In genomic region chr1:244219802-244220201, GRCh38 we compare ENCODE assay signal across 26 cellular contexts.
DNase-seq lines count a peak whose midpoint lies in the region; ATAC-seq, FAIRE-seq and TF ChIP-seq lines count a peak whose summit lies in the region.
"Had no signal": no experiment of that assay in that cellular context is flagged by ENCODE, and none has a peak within 500 bp of the region (broad histone marks: within the 10 kb centered on the region; RNA-seq: fewer than 3 reads in every experiment).

No MANE protein-coding gene starts in this region.

- H2BK15ac ChIP-seq in IMR-90 (ENCODE audit: low read depth, low read length) (no peak overlapping the region), H1 (ENCODE audit: low read length) (no peak overlapping the region), neuronal stem cell (ENCODE audit: low read length) (peak overlapping the region; percentile 3)

- H4K5ac ChIP-seq in IMR-90 (ENCODE audit: low read depth, low read length) (no peak overlapping the region), H1 (ENCODE audit: insufficient read length, low read depth, low read length) (no peak overlapping the region)

- no peak for TF ChIP-seq POLR2A in IMR-90 (IDR thresholded peaks at IDR 0.05; ENCODE audit: low read depth, low read length)
- TF ChIP-seq POLR2A in H1 (IDR thresholded peaks at IDR 0.05; ENCODE audit: control extremely low read depth in 1 of 2, low read depth in 2 of 2, low read length in 2 of 2): no peak
- no peak for TF ChIP-seq POLR2A in GM18505 (IDR thresholded peaks at IDR 0.05; ENCODE audit: borderline replicate concordance, extremely low read depth, insufficient read depth, insufficient read length)

- DNase-seq in IMR-90 (no peak), H1 (ENCODE audit: low read depth in 1 of 2, low spot score in 2 of 2) (no peak), neuronal stem cell (ENCODE audit: low spot score) (no peak)
- DNase-seq in stimulated activated CD4-positive, alpha-beta T cell treated with anti-CD3 and anti-CD28 coated beads, Interleukin-4, amount 100 ng/mL, for 1 hour: no peak
- DNase-seq: 8988T; ACHN; BE2C; C1 segment of cervical spinal cord; CD4-positive, alpha-beta memory T cell; CD4-positive, CD25-positive, alpha-beta regulatory T cell; CD8-positive, alpha-beta memory T cell; COR-L47; DMS 273 treated with DMSO at 0.1 percent for 48 hours; DMS153; DMS53; DMS79; DND-41; EL; GDM1 had no signal

- no peak overlapping the region; the same call in 1 of the 2 replicates for H2BK20ac ChIP-seq in IMR-90 (ENCODE audit: low read depth, low read length)
- no peak overlapping the region for H2BK20ac ChIP-seq in H1 (ENCODE audit: low read length)

- H3K9me3 ChIP-seq in IMR-90 (ENCODE audit: control insufficient read depth, insufficient read depth, low read length) (no peaks in the 10 kb centered on the region), H1 (ENCODE audit: insufficient read depth in 2 of 2, low read depth in 1 of 2, low read length in 1 of 2) (no peaks in the 10 kb centered on the region), neuronal stem cell (replicated peaks in 1 of 2; ENCODE audit: control insufficient read depth in 2 of 2, insufficient read depth in 1 of 2, low read depth in 1 of 2, low read length in 2 of 2) (peaks cover 0 to 2% of the 10 kb centered on the region in 2 donors)
- H3K9me3 ChIP-seq: BE2C, BLaER1 had no signal

- intact Hi-C loops in IMR-90 (cut with micrococcal nuclease): no loop called here

- no peaks in the 10 kb centered on the region for H3K79me1 ChIP-seq in IMR-90 (ENCODE audit: low read depth in 1 of 2, low read length in 2 of 2)
- H3K79me1 ChIP-seq in H1 (ENCODE audit: low read depth, low read length): no peaks in the 10 kb centered on the region
- H3K79me1 ChIP-seq in neuronal stem cell (ENCODE audit: low read depth, low read length): no peaks in the 10 kb centered on the region

- H3K36me3 ChIP-seq in IMR-90 (ENCODE audit: control insufficient read depth, insufficient read depth, low read length) (no peaks in the 10 kb centered on the region), H1 (ENCODE audit: control insufficient read depth in 2 of 4, insufficient read depth in 4 of 4, low read length in 3 of 4) (no peaks in the 10 kb centered on the region), neuronal stem cell (replicated peaks in 1 of 2; ENCODE audit: control insufficient read depth in 2 of 2, insufficient read depth in 2 of 2, low read length in 2 of 2) (no peaks in the 10 kb centered on the region)
- H3K36me3 ChIP-seq: BE2C, BLaER1 had no signal

- no CpG with 5 or more reads among the region's 5 CpGs for WGBS in IMR-90 (ENCODE audit: extremely low coverage in 2 of 2, insufficient read length in 1 of 2), 2 experiments
- 89% methylated on average over 5 of the region's 5 CpGs; no CpG with 5 or more reads in 1 of the 2 experiments for WGBS in H1 (ENCODE audit: extremely low coverage in 1 of 2, insufficient coverage in 1 of 2, insufficient read length in 1 of 2, insufficient replicate concordance in 2 of 2, low coverage in 1 of 2, low lambda C conversion rate in 2 of 2, missing lambda C conversion rate in 1 of 2), 2 experiments
- no CpG with 5 or more reads among the region's 5 CpGs for WGBS in neuronal stem cell (ENCODE audit: extremely low coverage in 2 of 2, insufficient read length in 2 of 2, insufficient replicate concordance in 1 of 2), 2 donors

- no peak overlapping the region for H3K14ac ChIP-seq in IMR-90 (replicated peaks; ENCODE audit: low read depth, low read length)
- no peak overlapping the region for H3K14ac ChIP-seq in H1 (ENCODE audit: insufficient read length)
- H3K14ac ChIP-seq in neuronal stem cell (ENCODE audit: low read length): no peak overlapping the region

- no peak for ATAC-seq in IMR-90 (ENCODE audit: low read depth)
- ATAC-seq in GM18505 (IDR thresholded peaks at IDR 0.05; ENCODE audit: unreplicated experiment): no peak
- ATAC-seq in HG03439 (IDR thresholded peaks at IDR 0.05; ENCODE audit: unreplicated experiment): no peak
- ATAC-seq: GM12878 had no signal

- TF ChIP-seq RAD21 in IMR-90 (IDR thresholded peaks at IDR 0.05; ENCODE audit: low read length) (no peak), H1 (IDR thresholded peaks at IDR 0.05 in 1 of 2, conservative IDR thresholded peaks at IDR 0.05 in 1 of 2; ENCODE audit: low read depth in 2 of 2, low read length in 2 of 2) (no peak)

- no peak overlapping the region for H3K4ac ChIP-seq in IMR-90 (ENCODE audit: low read depth, low read length)
- no peak overlapping the region for H3K4ac ChIP-seq in H1 (replicated peaks; ENCODE audit: insufficient read length, low read depth, low read length)
- H3K4ac ChIP-seq in neuronal stem cell (ENCODE audit: low read length): no peak overlapping the region

- H3K23ac ChIP-seq in IMR-90 (ENCODE audit: low read depth, low read length) (no peak overlapping the region), H1 (ENCODE audit: insufficient read length) (no peak overlapping the region), neuronal stem cell (ENCODE audit: low read depth, low read length, poor library complexity) (no peak overlapping the region)

- no peak overlapping the region for H3K18ac ChIP-seq in IMR-90 (ENCODE audit: low read depth, low read length)
- no peak overlapping the region for H3K18ac ChIP-seq in H1 (ENCODE audit: extremely low read depth, low read length)
- H3K18ac ChIP-seq in neuronal stem cell (ENCODE audit: low read length): peak overlapping the region; percentile 53

- H3K4me2 ChIP-seq in IMR-90 (ENCODE audit: low read depth, low read length) (no peak overlapping the region), H1 (ENCODE audit: insufficient read depth in 1 of 2, low read depth in 2 of 2, low read length in 2 of 2) (no peak overlapping the region), neuronal stem cell (ENCODE audit: insufficient read depth, low read length, poor library complexity, severe bottlenecking) (no peak overlapping the region)
- H3K4me2 ChIP-seq: BLaER1 had no signal

- no peak for FAIRE-seq in H1 (lab: Jason Lieb, UNC)
- FAIRE-seq: A204.1, GM12878, GM12892, GM19239 had no signal

- H2AFZ ChIP-seq in IMR-90 (replicated peaks; ENCODE audit: low read length, poor library complexity): no peak overlapping the region
- H2AFZ ChIP-seq in H1 (ENCODE audit: low read length): no peak overlapping the region; the same call in 1 of the 2 replicates
- H2AFZ ChIP-seq in neuronal stem cell (ENCODE audit: low read length): no peak overlapping the region

- H3K23me2 ChIP-seq in H1 (ENCODE audit: low read depth, low read length): no peaks in the 10 kb centered on the region

- H4K20me1 ChIP-seq in IMR-90 (ENCODE audit: insufficient read depth, low read length): no peaks in the 10 kb centered on the region
- no peaks in the 10 kb centered on the region for H4K20me1 ChIP-seq in H1 (replicated peaks in 1 of 2; ENCODE audit: control insufficient read depth in 1 of 2, insufficient read depth in 2 of 2, low read length in 2 of 2)
- H4K20me1 ChIP-seq: BLaER1 had no signal

- H2BK5ac ChIP-seq in IMR-90 (ENCODE audit: low read depth, low read length, poor library complexity, severe bottlenecking) (no peak overlapping the region), H1 (ENCODE audit: low read depth, low read length) (no peak overlapping the region), neuronal stem cell (ENCODE audit: low read length) (no peak overlapping the region)

- CTCF ChIA-PET in IMR-90 (lab: Yijun Ruan, JAX): no interaction called here
- CTCF ChIA-PET in H1 (lab: Charles Lee; ENCODE audit: partially characterized antibody): no interaction called here

- H4K91ac ChIP-seq in IMR-90 (ENCODE audit: insufficient read depth, low read depth, low read length): no peak overlapping the region
- no peak overlapping the region for H4K91ac ChIP-seq in H1 (replicated peaks; ENCODE audit: insufficient read length, low read length)
- no peak overlapping the region for H4K91ac ChIP-seq in neuronal stem cell (ENCODE audit: low read depth, low read length, poor library complexity)

- H2AK9ac ChIP-seq in IMR-90 (replicated peaks; ENCODE audit: low read depth, low read length, poor library complexity): no peak overlapping the region

- H3K79me2 ChIP-seq in H1 (ENCODE audit: control insufficient read depth in 1 of 2, insufficient read depth in 2 of 2, low read length in 2 of 2): no peaks in the 10 kb centered on the region

- H2BK12ac ChIP-seq in H1 (ENCODE audit: low read depth, low read length): no peak overlapping the region
- H2BK12ac ChIP-seq in neuronal stem cell (ENCODE audit: low read length): no peak overlapping the region

- H3K27me3 ChIP-seq in IMR-90 (ENCODE audit: control insufficient read depth, insufficient read depth, low read length) (peaks cover 2% of the 10 kb centered on the region; the same call in 1 of the 2 replicates), H1 (replicated peaks in 1 of 4; ENCODE audit: control insufficient read depth in 3 of 4, extremely low read depth in 1 of 4, insufficient read depth in 3 of 4, low read length in 3 of 4) (no peaks in the 10 kb centered on the region), neuronal stem cell (ENCODE audit: control insufficient read depth in 3 of 3, insufficient read depth in 3 of 3, low read depth in 1 of 3, low read length in 3 of 3) (peaks cover 0 to 10% (median 0%) of the 10 kb centered on the region in 3 experiments)
- H3K27me3 ChIP-seq: BE2C, BLaER1 had no signal

- H2AK5ac ChIP-seq in IMR-90 (ENCODE audit: low read depth, low read length) (peak overlapping the region; percentile 29; the same call in 1 of the 2 replicates), H1 (ENCODE audit: low read depth, low read length) (no peak overlapping the region), neuronal stem cell (ENCODE audit: low read depth, low read length) (peak overlapping the region; percentile 6)

- H3K4me3 ChIP-seq in IMR-90 (ENCODE audit: insufficient read depth, low read depth, low read length): no peak overlapping the region
- no peak overlapping the region for H3K4me3 ChIP-seq in H1 (ENCODE audit: extremely low read depth in 1 of 4, insufficient read depth in 2 of 4, low read depth in 3 of 4, low read length in 4 of 4)
- no peak overlapping the region for H3K4me3 ChIP-seq in neuronal stem cell (ENCODE audit: low read length in 2 of 2)
- H3K4me3 ChIP-seq: BLaER1, GM12878 had no signal

- H2BK120ac ChIP-seq in IMR-90 (ENCODE audit: low read depth, low read length) (no peak overlapping the region), H1 (replicated peaks; ENCODE audit: low read depth, low read length) (no peak overlapping the region), neuronal stem cell (ENCODE audit: low read depth, low read length) (no peak overlapping the region)

- POLR2A ChIA-PET in IMR-90 (lab: Charles Lee; ENCODE audit: unreplicated experiment): no interaction called here
- POLR2A ChIA-PET in H1 (lab: Charles Lee; ENCODE audit: partially characterized antibody): no interaction called here

- no peak overlapping the region for H4K8ac ChIP-seq in IMR-90 (ENCODE audit: low read depth in 2 of 2, low read length in 2 of 2)
- H4K8ac ChIP-seq in H1 (ENCODE audit: extremely low read depth, insufficient read depth, low read length): no peak overlapping the region
- H4K8ac ChIP-seq in neuronal stem cell (ENCODE audit: low read depth, low read length): no peak overlapping the region

- no peak overlapping the region for H3K56ac ChIP-seq in IMR-90 (ENCODE audit: extremely low read depth, insufficient read depth, low read length)
- H3K56ac ChIP-seq in H1 (replicated peaks; ENCODE audit: insufficient read length, low read depth, low read length): no peak overlapping the region

- BruUV-seq in IMR-90 (replicated peaks; lab: Mats Ljungman, UMichigan): no TSS peak

- peaks cover 2% of the 10 kb centered on the region; the same call in 1 of the 2 replicates for H3K4me1 ChIP-seq in IMR-90 (ENCODE audit: control insufficient read depth, insufficient read depth, low read length)
- no peaks in the 10 kb centered on the region for H3K4me1 ChIP-seq in H1 (replicated peaks in 1 of 4; ENCODE audit: control insufficient read depth in 3 of 4, insufficient read depth in 4 of 4, low read length in 3 of 4)
- H3K4me1 ChIP-seq in neuronal stem cell (ENCODE audit: control insufficient read depth in 2 of 2, insufficient read depth in 1 of 2, low read depth in 1 of 2, low read length in 2 of 2): peaks cover 5 to 9% of the 10 kb centered on the region in 2 donors

- in situ Hi-C loops in IMR-90 (cut with MboI; ENCODE audit: low sequenced_read_pairs): no loop called here

- dilution Hi-C loops in IMR-90 (cut with HindIII; ENCODE audit: low sequenced_read_pairs, unreplicated experiment): no loop called here

- H3K27ac ChIP-seq in IMR-90 (ENCODE audit: insufficient read depth, low read length): no peak overlapping the region
- H3K27ac ChIP-seq in H1 (ENCODE audit: low read depth, low read length): no peak overlapping the region
- H3K27ac ChIP-seq in neuronal stem cell (replicated peaks; ENCODE audit: low read length): no peak overlapping the region
- H3K27ac ChIP-seq: BLaER1 had no signal

- TF ChIP-seq CTCF in IMR-90 (conservative IDR thresholded peaks at IDR 0.05; ENCODE audit: low read depth, low read length) (no peak), H1 (IDR thresholded peaks at IDR 0.05; ENCODE audit: control extremely low read depth in 1 of 3, insufficient read depth in 1 of 3, low read depth in 1 of 3, low read length in 3 of 3) (no peak)

- no peaks in the 10 kb centered on the region for H3K9me1 ChIP-seq in IMR-90 (ENCODE audit: insufficient read depth, low read length)

- H3K9ac ChIP-seq in IMR-90 (ENCODE audit: low read depth, low read length) (no peak overlapping the region), H1 (replicated peaks in 1 of 4; ENCODE audit: extremely low read depth in 1 of 4, low read depth in 3 of 4, low read length in 3 of 4) (no peak overlapping the region), neuronal stem cell (ENCODE audit: low read depth, low read length, poor library complexity) (peak overlapping the region; percentile 15)
- H3K9ac ChIP-seq: BLaER1 had no signal

- no peak for TF ChIP-seq EP300 in H1 (IDR thresholded peaks at IDR 0.05; ENCODE audit: borderline replicate concordance in 1 of 2, low read depth in 2 of 2, low read length in 2 of 2)
